10 cellular contexts compared by ENCODE assay signal in the genomic region with DNA sequence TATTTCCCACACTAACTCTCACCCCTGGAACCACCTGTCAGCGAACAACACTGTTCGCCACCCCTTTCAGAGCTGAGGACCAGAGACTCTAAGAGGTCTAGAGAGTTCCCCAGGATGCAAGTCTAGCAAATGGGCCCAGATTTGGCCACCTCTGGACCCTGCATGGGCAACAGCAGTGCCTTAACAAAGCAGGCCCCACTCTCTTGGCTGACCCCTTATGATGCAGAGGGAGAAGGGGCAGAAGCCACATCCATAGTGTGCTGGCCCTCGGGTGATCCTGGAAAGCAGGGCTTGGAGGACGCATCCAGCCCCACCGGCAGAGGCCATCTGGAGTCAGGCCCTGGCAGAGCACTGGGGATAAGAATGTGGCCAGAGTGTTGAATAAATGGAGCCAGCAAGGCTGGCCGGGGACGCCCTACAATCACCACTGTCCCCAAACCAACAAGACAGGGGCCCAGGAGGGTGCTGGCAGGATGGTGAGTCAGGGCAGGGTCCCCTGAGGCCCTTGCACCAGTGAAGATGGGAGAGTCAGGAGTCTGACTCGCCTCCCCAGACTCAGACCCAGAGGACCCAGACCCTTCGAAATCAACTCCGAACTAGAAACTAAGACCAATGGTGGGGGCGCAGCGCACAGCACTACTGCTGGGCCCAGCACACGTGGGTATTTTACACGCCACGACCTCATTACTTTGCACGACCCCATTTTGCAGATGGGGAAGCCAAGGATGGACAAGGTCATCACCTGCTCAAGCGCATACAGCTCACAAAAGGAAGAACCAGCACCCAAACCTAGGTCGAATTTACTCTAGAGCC. TPM values are rescaled to one million over a fixed set of nuclear protein-coding genes. Genes with fewer than 3 reads are reported as not detected.
DNase-seq lines count a peak whose midpoint lies in the region; ATAC-seq, FAIRE-seq and TF ChIP-seq lines count a peak whose summit lies in the region.
"Had no signal": no experiment of that assay in that cellular context is flagged by ENCODE, and none has a peak within 500 bp of the region (broad histone marks: within the 10 kb centered on the region; RNA-seq: fewer than 3 reads in every experiment).

No MANE protein-coding gene starts in this region.

- TF ChIP-seq CTCF in chondrocyte (IDR thresholded peaks at IDR 0.05) = no peak

- no peak overlapping the region for H3K4me3 ChIP-seq in muscle layer of duodenum (ENCODE audit: low read depth in 1 of 2, low read length in 2 of 2)

- DNase-seq in stimulated activated naive CD8-positive, alpha-beta T cell treated with anti-CD3 and anti-CD28 coated beads, Interleukin-15, amount 100 ng/mL, for 72 hours = no peak
- DNase-seq in chondrocyte (ENCODE audit: low spot score) (no peak), AG08396 (ENCODE audit: low spot score) (no peak), HTR-8/SVneo (ENCODE audit: insufficient read length, low spot score) (no peak), NCI-H1092 (lab: John Stamatoyannopoulos, UW) (no peak)
- DNase-seq: NCI-H748 treated with DMSO at 0.1 percent for 48 hours, posterior cingulate gyrus had no signal

- peak overlapping the region; percentile 79 for H3K27ac Mint-ChIP-seq in stimulated activated naive CD8-positive, alpha-beta T cell treated with anti-CD3 and anti-CD28 coated beads, Interleukin-15, Interleukin-2, amounts not matched to agents 100 ng/mL and 50 ng/mL, for 24 hours
- H3K27ac Mint-ChIP-seq in stimulated activated naive CD8-positive, alpha-beta T cell treated with anti-CD3 and anti-CD28 coated beads, Interleukin-15, amount 100 ng/mL, for 72 hours = peak overlapping the region in 1 of 2 donors; percentile 88
- peak overlapping the region; percentile 77 for H3K27ac Mint-ChIP-seq in chondrocyte (ENCODE audit: unreplicated experiment)

- no peaks in the 10 kb centered on the region for H3K9me3 ChIP-seq in muscle layer of duodenum (ENCODE audit: control insufficient read depth in 1 of 2, low read length in 2 of 2)

- no peaks in the 10 kb centered on the region for H3K9me3 Mint-ChIP-seq in stimulated activated naive CD8-positive, alpha-beta T cell treated with anti-CD3 and anti-CD28 coated beads, Interleukin-15, Interleukin-2, amounts not matched to agents 100 ng/mL and 50 ng/mL, for 24 hours
- H3K9me3 Mint-ChIP-seq in stimulated activated naive CD8-positive, alpha-beta T cell treated with anti-CD3 and anti-CD28 coated beads, Interleukin-15, amount 100 ng/mL, for 72 hours = no peaks in the 10 kb centered on the region
- no peaks in the 10 kb centered on the region for H3K9me3 Mint-ChIP-seq in chondrocyte (ENCODE audit: low read depth)

- no peak overlapping the region for H3K4me3 Mint-ChIP-seq in stimulated activated naive CD8-positive, alpha-beta T cell treated with anti-CD3 and anti-CD28 coated beads, Interleukin-15, Interleukin-2, amounts not matched to agents 100 ng/mL and 50 ng/mL, for 24 hours
- H3K4me3 Mint-ChIP-seq in stimulated activated naive CD8-positive, alpha-beta T cell treated with anti-CD3 and anti-CD28 coated beads, Interleukin-15, amount 100 ng/mL, for 72 hours = no peak overlapping the region
- H3K4me3 Mint-ChIP-seq in chondrocyte (ENCODE audit: unreplicated experiment) = no peak overlapping the region

- FAIRE-seq in HTR-8/SVneo (lab: Jason Lieb, UNC) = no peak

- H3K36me3 ChIP-seq in muscle layer of duodenum (ENCODE audit: control insufficient read depth in 1 of 2, insufficient read depth in 2 of 2, low read length in 2 of 2) = peaks cover 8 to 11% of the 10 kb centered on the region in 2 donors

- H3K4me1 ChIP-seq in muscle layer of duodenum (ENCODE audit: control insufficient read depth in 1 of 2, insufficient read depth in 2 of 2, low read length in 2 of 2) = peaks cover 21 to 79% of the 10 kb centered on the region in 2 donors

- H3K4me1 Mint-ChIP-seq in stimulated activated naive CD8-positive, alpha-beta T cell treated with anti-CD3 and anti-CD28 coated beads, Interleukin-15, Interleukin-2, amounts not matched to agents 100 ng/mL and 50 ng/mL, for 24 hours (ENCODE audit: low read depth) = peaks cover 70% of the 10 kb centered on the region
- peaks cover 84% of the 10 kb centered on the region for H3K4me1 Mint-ChIP-seq in stimulated activated naive CD8-positive, alpha-beta T cell treated with anti-CD3 and anti-CD28 coated beads, Interleukin-15, amount 100 ng/mL, for 72 hours
- peaks cover 80% of the 10 kb centered on the region for H3K4me1 Mint-ChIP-seq in chondrocyte (ENCODE audit: low read depth)

- peak overlapping the region; percentile 74 for H3K27ac ChIP-seq in muscle layer of duodenum (ENCODE audit: low read length)

- ATAC-seq in stimulated activated naive CD8-positive, alpha-beta T cell treated with anti-CD3 and anti-CD28 coated beads, Interleukin-15, amount 100 ng/mL, for 72 hours = no peak
- no peak for ATAC-seq in HG03039 (IDR thresholded peaks at IDR 0.05; ENCODE audit: unreplicated experiment)

- no peaks in the 10 kb centered on the region for H3K27me3 Mint-ChIP-seq in stimulated activated naive CD8-positive, alpha-beta T cell treated with anti-CD3 and anti-CD28 coated beads, Interleukin-15, Interleukin-2, amounts not matched to agents 100 ng/mL and 50 ng/mL, for 24 hours
- no peaks in the 10 kb centered on the region for H3K27me3 Mint-ChIP-seq in stimulated activated naive CD8-positive, alpha-beta T cell treated with anti-CD3 and anti-CD28 coated beads, Interleukin-15, amount 100 ng/mL, for 72 hours
- H3K27me3 Mint-ChIP-seq in chondrocyte (ENCODE audit: low read depth) = no peaks in the 10 kb centered on the region

- no peaks in the 10 kb centered on the region for H3K27me3 ChIP-seq in muscle layer of duodenum (ENCODE audit: low read depth, low read length)

- H3K36me3 Mint-ChIP-seq in stimulated activated naive CD8-positive, alpha-beta T cell treated with anti-CD3 and anti-CD28 coated beads, Interleukin-15, Interleukin-2, amounts not matched to agents 100 ng/mL and 50 ng/mL, for 24 hours (ENCODE audit: low read depth) = peaks cover 40% of the 10 kb centered on the region
- H3K36me3 Mint-ChIP-seq in chondrocyte (ENCODE audit: low read depth) = peaks cover 8% of the 10 kb centered on the region

RNA-seq across cellular contexts. Expression of gene CSNK1E, which starts 6.5 kb away (rescaled TPM):
- 126 to 132 TPM (median 129 TPM) in 3 replicates for total RNA-seq in chondrocyte

RNA-seq across cellular contexts. Expression of gene TMEM184B, which starts 37.9 kb away (rescaled TPM):
- total RNA-seq in chondrocyte = 117 to 121 TPM (median 121 TPM) in 3 replicates
